8 cellular contexts compared by ENCODE assay signal in the genomic region with DNA sequence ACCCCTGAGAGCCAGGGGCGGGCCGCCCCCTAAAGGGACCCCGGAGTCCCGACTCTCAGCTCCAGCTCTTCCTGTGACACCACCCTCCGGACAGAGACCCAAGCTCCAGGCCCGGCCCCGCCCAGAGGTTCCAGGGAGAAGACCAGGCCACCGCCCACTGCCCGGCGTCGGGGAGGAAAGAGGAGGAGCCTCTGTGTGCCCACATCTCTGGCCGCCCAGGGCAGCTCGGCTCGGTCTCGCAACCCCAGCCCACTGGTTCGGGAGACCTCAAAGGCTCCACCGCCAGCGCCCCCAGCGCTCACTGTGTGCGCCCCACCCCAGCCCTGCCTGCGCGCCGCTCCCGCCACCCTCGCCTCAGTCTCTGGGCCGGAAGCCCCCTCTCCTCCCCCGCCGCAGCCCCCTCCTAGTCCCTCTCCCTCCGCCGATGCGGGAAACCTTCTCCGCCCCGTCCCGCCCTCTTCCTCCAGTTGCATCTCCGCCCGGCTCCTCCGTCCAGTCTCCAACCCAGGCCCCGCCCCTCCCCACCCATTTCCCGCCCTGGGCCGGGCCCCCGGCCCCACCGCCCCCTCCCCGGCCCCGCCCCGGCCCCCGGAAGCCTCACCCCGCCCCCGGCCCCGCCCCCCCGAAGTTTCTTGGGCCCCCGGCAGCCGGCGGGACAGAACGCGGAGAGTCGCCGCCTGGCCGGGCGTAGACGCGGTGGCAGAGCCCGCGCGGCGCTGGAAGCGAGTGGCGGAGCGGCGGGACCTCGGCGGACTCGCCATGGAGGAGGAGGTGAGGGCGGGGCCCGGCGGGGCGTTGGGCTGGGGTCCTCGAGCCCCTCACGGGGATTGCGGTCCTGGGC. TPM values are rescaled to one million over a fixed set of nuclear protein-coding genes. Genes with fewer than 3 reads are reported as not detected.
DNase-seq lines count a peak whose midpoint lies in the region; ATAC-seq and TF ChIP-seq lines count a peak whose summit lies in the region.

A gene with protein sequence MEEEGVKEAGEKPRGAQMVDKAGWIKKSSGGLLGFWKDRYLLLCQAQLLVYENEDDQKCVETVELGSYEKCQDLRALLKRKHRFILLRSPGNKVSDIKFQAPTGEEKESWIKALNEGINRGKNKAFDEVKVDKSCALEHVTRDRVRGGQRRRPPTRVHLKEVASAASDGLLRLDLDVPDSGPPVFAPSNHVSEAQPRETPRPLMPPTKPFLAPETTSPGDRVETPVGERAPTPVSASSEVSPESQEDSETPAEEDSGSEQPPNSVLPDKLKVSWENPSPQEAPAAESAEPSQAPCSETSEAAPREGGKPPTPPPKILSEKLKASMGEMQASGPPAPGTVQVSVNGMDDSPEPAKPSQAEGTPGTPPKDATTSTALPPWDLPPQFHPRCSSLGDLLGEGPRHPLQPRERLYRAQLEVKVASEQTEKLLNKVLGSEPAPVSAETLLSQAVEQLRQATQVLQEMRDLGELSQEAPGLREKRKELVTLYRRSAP (plus strand): TSS at position 658 of the 841 bp plus-strand sequence. CDS start 102 bp downstream, at position 760.

- peaks cover 31% of the 10 kb centered on the region for H3K79me2 ChIP-seq in OCI-LY7 (ENCODE audit: insufficient read depth, low read depth, low read length)

- peak; percentile 50 for ATAC-seq in GM21381 (IDR thresholded peaks at IDR 0.05; ENCODE audit: unreplicated experiment)

- H4K20me1 ChIP-seq in OCI-LY7 (ENCODE audit: insufficient read depth, low read length), result 0 out of 2 replicates have a peak, but pooled peaks cover 4% of the 10 kb centered on the region

- H3K9me2 ChIP-seq in OCI-LY7 (ENCODE audit: insufficient read depth, low read length), result no peaks in the 10 kb centered on the region

- no peaks in the 10 kb centered on the region for H3K27me3 ChIP-seq in HUES6 (ENCODE audit: control insufficient read depth, insufficient read depth, low read length)

- CTCF ChIA-PET in OCI-LY7 (lab: Charles Lee; ENCODE audit: unreplicated experiment), result no interaction called here

- TF ChIP-seq CTCF in OCI-LY7 (conservative IDR thresholded peaks at IDR 0.05; ENCODE audit: low read length), result peak; percentile 59

- H3K9me3 ChIP-seq in HUES6 (ENCODE audit: control insufficient read depth, insufficient read depth, low read depth, low read length) (no peaks in the 10 kb centered on the region), OCI-LY7 (ENCODE audit: low read length) (no peaks in the 10 kb centered on the region)

- in situ Hi-C loops in Caki2 (cut with HindIII; ENCODE audit: low pct_unique_long_range_greater_than_20kb, low sequenced_read_pairs), result no loop called here

- peak within 1 kb of the TSS; percentile 95 for H3K4me2 ChIP-seq in OCI-LY7 (ENCODE audit: low read length)

- BruUV-seq in OCI-LY7 (replicated peaks; lab: Mats Ljungman, UMichigan), result no TSS peak

- peak within 1 kb of the TSS; percentile 65; the same call in 1 of the 2 replicates for H2AFZ ChIP-seq in OCI-LY7 (ENCODE audit: low read length)

- H3K4me1 ChIP-seq in HUES6 (ENCODE audit: control insufficient read depth, insufficient read depth, low read length), result peaks cover 38% of the 10 kb centered on the region
- peaks cover 64% of the 10 kb centered on the region for H3K4me1 ChIP-seq in OCI-LY7 (ENCODE audit: insufficient read depth, low read length, poor library complexity, severe bottlenecking)

- intact Hi-C loops in OCI-LY7 (cut with micrococcal nuclease; ENCODE audit: unreplicated experiment), result loop anchor here (1.0 to 5.0 kb wide), 3 partner anchors 17 to 186 kb away; a partner anchor contains a TSS

- H3K36me3 ChIP-seq in HUES6 (ENCODE audit: control insufficient read depth, insufficient read depth, low read length), result no peaks in the 10 kb centered on the region
- no peaks in the 10 kb centered on the region for H3K36me3 ChIP-seq in OCI-LY7 (ENCODE audit: insufficient read depth, low read length)

- DNase-seq in Caki2 (ENCODE audit: low read depth), result peak; percentile 90
- DNase-seq in OCI-LY7 (ENCODE audit: low spot score), result peak; percentile 94
- DNase-seq in activated T-cell treated with anti-CD3 and anti-CD28 coated beads for 1 hour (ENCODE audit: low read depth), result peak; percentile 82
- DNase-seq in epidermal melanocyte (ENCODE audit: insufficient read length, low spot score), result peak; percentile 95
- DNase-seq in middle frontal gyrus (ENCODE audit: extremely low spot score, low spot score), result peak; percentile 68
- peak; percentile 71 to 84 for DNase-seq in stimulated activated CD8-positive, alpha-beta memory T cell treated with anti-CD3 and anti-CD28 coated beads, Interleukin-2, amount 100 ng/mL, for 1 hour (ENCODE audit: low read depth in 2 of 2)

- H3K9ac ChIP-seq in HUES6 (ENCODE audit: low read length), result peak within 1 kb of the TSS; percentile 83

- peak within 1 kb of the TSS; percentile 54; the same call in 1 of the 2 replicates for H3K27ac ChIP-seq in HUES6 (ENCODE audit: low read depth, low read length)
- peak within 1 kb of the TSS; percentile 56 for H3K27ac ChIP-seq in OCI-LY7 (ENCODE audit: low read depth, low read length, poor library complexity, severe bottlenecking)

- peak within 1 kb of the TSS; percentile 89 for H3K4me3 ChIP-seq in HUES6 (ENCODE audit: low read depth, low read length)
- peak within 1 kb of the TSS; percentile 92 for H3K4me3 ChIP-seq in OCI-LY7 (ENCODE audit: low read depth, low read length, poor library complexity, severe bottlenecking)

- POLR2A ChIA-PET in OCI-LY7 (lab: Charles Lee), result interaction anchor here (0.5 to 1.6 kb wide), 6 partner anchors 16 to 1757 kb away, joined by 3 to 11 read pairs (median 4); a partner anchor contains a TSS

RNA-seq across cellular contexts. Expression of the gene that starts here (rescaled TPM):
- 4.1 and 10.4 TPM in 2 replicates for total RNA-seq in Caki2 (2014; rRNA removed; shearing (Covaris generic); ENCODE audit: low replicate concordance)
- 10.1 and 12.0 TPM in 2 replicates for total RNA-seq in OCI-LY7 (2014; rRNA removed; shearing (Covaris generic))
- 21.3 and 24.5 TPM in 2 replicates for total RNA-seq in OCI-LY7 (2022)

Comparison
In these comparisons a context has a peak if more than half of its experiments do, and no peak if none do; other contexts are left out.
1. Peak in every context shown above with its lines: DNase-seq, ATAC-seq, H3K4me3 ChIP-seq and H3K27ac ChIP-seq.